In the genomic region with DNA sequence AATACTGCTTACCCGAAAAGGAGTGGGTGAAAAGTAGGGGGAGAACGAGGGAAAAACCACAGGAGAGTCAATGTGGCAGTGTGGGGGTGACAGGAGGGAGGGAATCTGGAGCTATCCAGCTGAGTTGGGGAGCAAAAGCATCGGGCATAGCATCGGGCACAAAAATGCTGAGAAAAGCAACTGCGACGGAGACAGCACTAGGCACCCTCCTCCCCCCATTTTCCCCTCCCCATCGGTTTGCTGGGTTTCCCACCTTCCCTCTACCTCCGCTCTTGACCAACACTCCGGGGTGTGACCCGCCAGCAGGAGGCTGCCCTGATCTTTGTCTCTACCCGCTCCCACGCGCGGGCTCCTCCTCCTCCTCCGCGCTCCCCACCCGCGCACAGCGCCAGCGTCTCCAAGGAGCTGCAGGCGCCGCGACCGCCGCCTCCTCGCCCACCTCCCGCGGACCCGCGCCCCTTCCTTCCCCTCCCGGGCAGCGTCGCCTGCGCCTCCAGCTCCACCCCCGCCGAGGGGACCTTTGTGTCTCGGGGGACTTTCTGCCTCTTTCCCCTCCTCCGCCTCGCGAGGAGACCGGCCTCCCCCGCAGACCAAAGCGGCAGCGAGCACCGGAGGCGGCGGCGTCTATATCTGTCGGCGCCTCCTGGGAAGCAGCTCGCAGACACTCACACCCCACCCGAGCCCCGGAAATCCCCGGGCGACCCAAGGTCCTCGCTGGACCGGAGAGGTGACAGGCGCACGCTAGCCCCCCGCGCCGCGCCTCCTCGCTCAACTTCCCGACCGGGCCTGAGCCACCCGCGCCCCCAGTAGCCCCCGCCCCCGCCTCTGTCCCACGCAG, we compare ENCODE assay signal across 8 cellular contexts. TPM values are rescaled to one million over a fixed set of nuclear protein-coding genes. Genes with fewer than 3 reads are reported as not detected.
DNase-seq lines count a peak whose midpoint lies in the region; ATAC-seq, FAIRE-seq and TF ChIP-seq lines count a peak whose summit lies in the region.

No MANE protein-coding gene starts in this region.

- no peaks in the 10 kb centered on the region for H3K27me3 ChIP-seq in neuron (ENCODE audit: insufficient read depth, low read length)
- H3K27me3 ChIP-seq in suprapubic skin, result no peaks in the 10 kb centered on the region

- H3K9me3 Mint-ChIP-seq in CD14-positive monocyte, result no peaks in the 10 kb centered on the region

- H3K4me1 ChIP-seq in neuron (ENCODE audit: insufficient read depth, low read length) (peaks cover 31% of the 10 kb centered on the region), suprapubic skin (peaks cover 39% of the 10 kb centered on the region)

- peak overlapping the region; percentile 91 to 92 for H3K4me3 Mint-ChIP-seq in CD14-positive monocyte

- H3K4me1 Mint-ChIP-seq in CD14-positive monocyte, result peaks cover 35% of the 10 kb centered on the region

- H3K27me3 Mint-ChIP-seq in CD14-positive monocyte (ENCODE audit: low read depth in 3 of 3), result no peaks in the 10 kb centered on the region

- intact Hi-C loops in CD14-positive monocyte (cut with micrococcal nuclease), result loop anchor here (5.0 to 10.0 kb wide), 3 partner anchors 47 to 96 kb away; a partner anchor contains a TSS

- H2AFZ ChIP-seq in neuron (ENCODE audit: low read depth, low read length), result peak overlapping the region; percentile 97

- TF ChIP-seq POLR2A in GM19099 (IDR thresholded peaks at IDR 0.05; ENCODE audit: extremely low read depth, insufficient read length, low read depth), result peak; percentile 72
- peak in 1 of 2 donors; percentile 42 for TF ChIP-seq POLR2A in suprapubic skin (IDR thresholded peaks at IDR 0.05)

- WGBS in suprapubic skin, result under 1% methylated on average over 62 of the region's 71 CpGs

- peak; percentile 52 for ATAC-seq in HG03432 (IDR thresholded peaks at IDR 0.05; ENCODE audit: unreplicated experiment)

- H3K36me3 Mint-ChIP-seq in CD14-positive monocyte, result no peaks in the 10 kb centered on the region

- peak; percentile 18 for TF ChIP-seq CTCF in CD14-positive monocyte (IDR thresholded peaks at IDR 0.05)
- peak; percentile 31 for TF ChIP-seq CTCF in foreskin fibroblast (IDR thresholded peaks at IDR 0.05; ENCODE audit: low read depth, low read length)
- TF ChIP-seq CTCF in suprapubic skin (IDR thresholded peaks at IDR 0.05), result peak in 1 of 2 donors; percentile 20

- peak overlapping the region; percentile 97 for H3K27ac ChIP-seq in suprapubic skin

- H3K36me3 ChIP-seq in neuron (ENCODE audit: insufficient read depth, low read length) (no peaks in the 10 kb centered on the region), suprapubic skin (no peaks in the 10 kb centered on the region)

- no peaks in the 10 kb centered on the region for H3K9me3 ChIP-seq in neuron (ENCODE audit: low read length)
- no peaks in the 10 kb centered on the region for H3K9me3 ChIP-seq in suprapubic skin

- peak; percentile 71 for DNase-seq in CD14-positive monocyte (ENCODE audit: low spot score)
- DNase-seq in RCC 7860 (ENCODE audit: low spot score), result peak; percentile 53
- peak; percentile 90 for DNase-seq in activated gamma-delta T cell (lab: John Stamatoyannopoulos, UW)
- peak; percentile 62 to 85 for DNase-seq in foreskin fibroblast
- peak; percentile 83 to 92 for DNase-seq in suprapubic skin (ENCODE audit: low spot score in 2 of 2)

- no peak for FAIRE-seq in RCC 7860 (lab: Jason Lieb, UNC)

- H3K27ac Mint-ChIP-seq in CD14-positive monocyte, result peak overlapping the region; percentile 83 to 94 (median 89)

- TF ChIP-seq EP300 in suprapubic skin (IDR thresholded peaks at IDR 0.05), result no peak

- H3K4me3 ChIP-seq in foreskin fibroblast (ENCODE audit: low read depth in 1 of 2, low read length in 2 of 2) (peak overlapping the region; percentile 74 to 95), neuron (ENCODE audit: low read length) (peak overlapping the region; percentile 92), suprapubic skin (peak overlapping the region; percentile 85)

RNA-seq across cellular contexts. Expression of a gene that starts 0.9 kb away (rescaled TPM):
- 1 to 10 TPM; 3.6 to 6.4 TPM for polyA plus RNA-seq in CD14-positive monocyte
- total RNA-seq in suprapubic skin, result 10 to 100 TPM; 38.7 to 93.3 (median 43.4) TPM

Comparison
In these comparisons a context has a peak if more than half of its experiments do, and no peak if none do; other contexts are left out.
1. Peak in every context shown above with its lines: DNase-seq, ATAC-seq, H3K4me3 ChIP-seq and H3K27ac ChIP-seq.